14 cellular contexts compared by ENCODE assay signal in genomic region chr3:160379628-160380214, GRCh38. TPM values are rescaled to one million over a fixed set of nuclear protein-coding genes. Genes with fewer than 3 reads are reported as not detected.
DNase-seq lines count a peak whose midpoint lies in the region; ATAC-seq and TF ChIP-seq lines count a peak whose summit lies in the region.
"Had no signal": no experiment of that assay in that cellular context is flagged by ENCODE, and none has a peak within 500 bp of the region (broad histone marks: within the 10 kb centered on the region; RNA-seq: fewer than 3 reads in every experiment).

No MANE protein-coding gene starts in this region.

- POLR2A ChIA-PET in HEK293 (lab: Yijun Ruan, JAX) = no interaction called here

- WGBS in lower leg skin, 2 donors = 74 to 83% methylated on average over 4 of the region's 4 CpGs

- H3K9me3 ChIP-seq in HEK293 (ENCODE audit: control insufficient read depth, insufficient read depth, low read depth, low read length) = no peaks in the 10 kb centered on the region
- H3K9me3 ChIP-seq: Peyer's patch had no signal

- no peak for TF ChIP-seq CTCF in HEK293 (tag by site-specific recombination; IDR thresholded peaks at IDR 0.05)
- TF ChIP-seq CTCF in lower leg skin (IDR thresholded peaks at IDR 0.05) = no peak

- H3K79me2 ChIP-seq in ACC112 (ENCODE audit: control insufficient read depth, insufficient read depth, low read length, unreplicated experiment) = peaks cover 7% of the 10 kb centered on the region

- in situ Hi-C loops in SK-MEL-5 (cut with HindIII; ENCODE audit: low pct_unique_long_range_greater_than_20kb, low sequenced_read_pairs) = no loop called here

- H3K4me1 ChIP-seq in ACC112 (ENCODE audit: control insufficient read depth, insufficient read depth, low read length, unreplicated experiment) (peaks cover 61% of the 10 kb centered on the region), HEK293 (ENCODE audit: control insufficient read depth, insufficient read depth, low read length) (no peaks in the 10 kb centered on the region; the same call in 1 of the 2 replicates)
- H3K4me1 ChIP-seq: Peyer's patch had no signal

- H3K27ac ChIP-seq in ACC112 (ENCODE audit: low read depth, low read length) (peak overlapping the region; percentile 78), HEK293 (ENCODE audit: extremely low read depth, low read depth, low read length) (no peak overlapping the region)
- H3K27ac ChIP-seq: C4-2B, Peyer's patch had no signal

- H3K27me3 ChIP-seq in ACC112 (ENCODE audit: insufficient read depth, low read length) = no peaks in the 10 kb centered on the region
- H3K27me3 ChIP-seq: Peyer's patch had no signal

- DNase-seq in SK-MEL-5 (ENCODE audit: low read depth, low spot score) (peak; percentile 80), iPS-NIHi11 (ENCODE audit: low spot score) (peak; percentile 19), lower leg skin (ENCODE audit: low spot score in 2 of 2) (no peak), NCI-H1417 treated with DMSO at 0.1 percent for 48 hours (lab: John Stamatoyannopoulos, UW) (no peak)
- no peak for DNase-seq in stimulated activated naive CD8-positive, alpha-beta T cell treated with anti-CD3 and anti-CD28 coated beads, Interleukin-15, Interleukin-2, amounts not matched to agents 100 U/mL and 50 U/mL, for 24 hours
- DNase-seq: NCI-H1048, NCI-H748 treated with DMSO at 0.1 percent for 48 hours, Peyer's patch, SHP77 had no signal

- intact Hi-C loops in lower leg skin (cut with DNase I; ENCODE audit: low total_unique reads) = no loop called here

- CTCF ChIA-PET in HEK293 (lab: Yijun Ruan, JAX) = interaction anchor here (0.7 kb wide), 1 partner anchor 1470 kb away, joined by 3 read pairs; no protein-coding TSS in a partner anchor

- no peak for TF ChIP-seq POLR2A in lower leg skin (IDR thresholded peaks at IDR 0.05)

- no peak for ATAC-seq in GM19324 (IDR thresholded peaks at IDR 0.05; ENCODE audit: low FRiP score, unreplicated experiment)
- no peak for ATAC-seq in stimulated activated naive CD8-positive, alpha-beta T cell treated with anti-CD3 and anti-CD28 coated beads, Interleukin-15, Interleukin-2, amounts not matched to agents 100 U/mL and 50 U/mL, for 24 hours
- ATAC-seq: GM12878 had no signal

- H3K36me3 ChIP-seq in ACC112 (ENCODE audit: insufficient read depth, low read length) = peaks cover 12% of the 10 kb centered on the region
- H3K36me3 ChIP-seq in HEK293 (ENCODE audit: control insufficient read depth in 2 of 2, insufficient read depth in 1 of 2, low read length in 2 of 2) = peaks cover 0 to 23% of the 10 kb centered on the region in 2 experiments; a peak in 1 of 3 replicates
- H3K36me3 ChIP-seq: Peyer's patch had no signal

- H3K4me3 ChIP-seq in ACC112 (ENCODE audit: low read depth, low read length) (peak overlapping the region; percentile 7; the same call in 1 of the 2 replicates), HEK293 (ENCODE audit: low read depth, low read length) (no peak overlapping the region), lower leg skin (ENCODE audit: low read depth, poor library complexity, severe bottlenecking) (no peak overlapping the region)
- H3K4me3 ChIP-seq: GM12878, Peyer's patch had no signal

- no peak overlapping the region for H2AFZ ChIP-seq in ACC112 (ENCODE audit: low read length, unreplicated experiment)

TF ChIP-seq in HEK293, 187 proteins besides CTCF, POLR2A, EP300 and RAD21:
- no peak for TF ChIP-seq ZNF518A (tag by site-specific recombination; conservative IDR thresholded peaks at IDR 0.05; ENCODE audit: low read depth)
- TF ChIP-seq ZNF2 (tag by site-specific recombination; IDR thresholded peaks at IDR 0.05) = no peak
- TF ChIP-seq BCL6B (tag by site-specific recombination; IDR thresholded peaks at IDR 0.05) = no peak
- TF ChIP-seq ZNF626 (tag by site-specific recombination; IDR thresholded peaks at IDR 0.05) = no peak
- TF ChIP-seq PRDM6 (tag by site-specific recombination; IDR thresholded peaks at IDR 0.05) = peak; percentile 48
- TF ChIP-seq ZNF664 (tag by site-specific recombination; IDR thresholded peaks at IDR 0.05) = peak; percentile 93

RNA-seq across cellular contexts. Expression of gene IFT80, which starts 19.3 kb away (rescaled TPM):
- 12.8 and 19.3 TPM in 2 replicates for total RNA-seq in SK-MEL-5 (2014; rRNA removed; shearing (Covaris generic))
- polyA plus RNA-seq in SK-MEL-5 (2015; cell fraction: cytosol; rRNA removed) = 9.8 and 11.8 TPM in 2 replicates
- 155 and 158 TPM in 2 replicates for polyA plus RNA-seq in SK-MEL-5 (2015; cell fraction: nucleus; rRNA removed)
- total RNA-seq in lower leg skin = 10 to 100 TPM in 3 of 4 donors, 1 to 10 TPM in 1; 9.7 to 15.7 (median 15.3) TPM

RNA-seq across cellular contexts. Expression of gene SMC4, which starts 19.7 kb away (rescaled TPM):
- total RNA-seq in SK-MEL-5 (2014; rRNA removed; shearing (Covaris generic)) = 58.0 and 59.1 TPM in 2 replicates
- 77.8 and 93.7 TPM in 2 replicates for polyA plus RNA-seq in SK-MEL-5 (2015; cell fraction: cytosol; rRNA removed)
- polyA plus RNA-seq in SK-MEL-5 (2015; cell fraction: nucleus; rRNA removed) = 296 and 320 TPM in 2 replicates
- 10 to 100 TPM; 18.5 to 33.7 (median 28.6) TPM for total RNA-seq in lower leg skin

Comparison
In these comparisons a context has a peak if more than half of its experiments do, and no peak if none do; other contexts are left out.
1. DNase-seq: peak in SK-MEL-5 (single experiment) and iPS-NIHi11 (single experiment); none in lower leg skin (0 of 2), stimulated activated naive CD8-positive, alpha-beta T cell treated with anti-CD3 and anti-CD28 coated beads, Interleukin-15, Interleukin-2, amounts not matched to agents 100 U/mL and 50 U/mL, for 24 hours (single experiment) and NCI-H1417 treated with DMSO at 0.1 percent for 48 hours (single experiment).